1 cellular context compared by ENCODE assay signal in the genomic region with DNA sequence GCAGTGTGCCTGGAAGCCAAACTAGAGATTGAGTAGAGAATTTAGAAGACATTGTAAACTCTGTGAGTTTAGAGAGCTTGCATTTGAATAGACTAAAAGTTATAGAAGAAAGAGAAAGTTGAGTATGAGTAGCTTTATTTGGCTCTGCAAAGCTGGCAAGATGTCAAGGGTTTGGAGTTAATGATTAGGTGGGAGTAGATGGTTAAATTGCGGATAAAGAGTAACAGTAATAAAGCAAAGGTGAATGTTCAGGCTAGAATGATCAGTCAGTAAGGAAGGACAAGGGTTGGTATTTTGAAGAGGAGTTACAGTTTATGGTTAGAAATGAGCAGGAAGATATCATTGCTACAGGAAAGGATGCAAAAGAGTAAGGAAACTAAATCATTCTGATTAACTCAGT.
TF ChIP-seq lines count a peak whose summit lies in the region.

No MANE protein-coding gene starts in this region.

TF ChIP-seq in GM12878, 131 proteins besides CTCF, POLR2A, EP300 and RAD21:
- TF ChIP-seq SMARCA5 (IDR thresholded peaks at IDR 0.05) (no peak), IKZF1 (conservative IDR thresholded peaks at IDR 0.05) (no peak), EED (IDR thresholded peaks at IDR 0.05; ENCODE audit: low read depth) (no peak), USF1 (IDR thresholded peaks at IDR 0.05; ENCODE audit: borderline replicate concordance, extremely low read length, insufficient read depth, low read depth, low read length) (no peak), LARP7 (IDR thresholded peaks at IDR 0.05) (no peak)
